8 cellular contexts compared by ENCODE assay signal in genomic region chr6:27791182-27791939, GRCh38.
DNase-seq lines count a peak whose midpoint lies in the region; ATAC-seq, FAIRE-seq and TF ChIP-seq lines count a peak whose summit lies in the region.

No MANE protein-coding gene starts in this region.

- dilution Hi-C loops in mammary epithelial cell (cut with HindIII; ENCODE audit: low sequenced_read_pairs), result no loop called here

- H3K79me2 ChIP-seq in mammary epithelial cell (ENCODE audit: insufficient read depth, low read length), result no peaks in the 10 kb centered on the region

- TF ChIP-seq CTCF in mammary epithelial cell (conservative IDR thresholded peaks at IDR 0.05 in 1 of 2, IDR thresholded peaks at IDR 0.05 in 1 of 2; ENCODE audit: extremely low read depth in 1 of 2, insufficient read depth in 1 of 2, low read depth in 1 of 2, low read length in 2 of 2), result no peak

- H3K36me3 ChIP-seq in mammary epithelial cell (ENCODE audit: insufficient read depth, low read length) (no peaks in the 10 kb centered on the region), small intestine (ENCODE audit: control insufficient read depth in 2 of 2, insufficient read depth in 2 of 2, low read length in 2 of 2) (no peaks in the 10 kb centered on the region)

- peak overlapping the region; percentile 93 for H2AFZ ChIP-seq in mammary epithelial cell (ENCODE audit: low read depth, low read length)

- H3K4me1 ChIP-seq in mammary epithelial cell (ENCODE audit: insufficient read depth, low read length), result peaks cover 8% of the 10 kb centered on the region
- H3K4me1 ChIP-seq in small intestine (ENCODE audit: control insufficient read depth in 2 of 2, insufficient read depth in 1 of 2, low read depth in 1 of 2, low read length in 1 of 2), result peaks cover 0 to 4% of the 10 kb centered on the region in 2 donors

- H3K4me3 ChIP-seq in mammary epithelial cell (replicated peaks in 1 of 3; ENCODE audit: insufficient read depth in 1 of 3, low read depth in 2 of 3, low read length in 3 of 3), result peak overlapping the region; percentile 50 to 60 (median 58)
- H3K4me3 ChIP-seq in small intestine (ENCODE audit: low read depth in 1 of 2, low read length in 2 of 2), result peak overlapping the region in 1 of 2 donors; percentile 41

- no TSS peak for BruUV-seq in mammary epithelial cell (replicated peaks; lab: Mats Ljungman, UMichigan)

- H3K27ac ChIP-seq in mammary epithelial cell (ENCODE audit: insufficient read depth, low read depth, low read length) (peak overlapping the region; percentile 4), small intestine (ENCODE audit: low read depth in 1 of 2, low read length in 1 of 2) (peak overlapping the region; percentile 72 to 75)

- in situ Hi-C loops in SK-MEL-5 (cut with HindIII; ENCODE audit: low pct_unique_long_range_greater_than_20kb, low sequenced_read_pairs), result no loop called here
- in situ Hi-C loops in mammary epithelial cell (cut with MboI; ENCODE audit: low sequenced_read_pairs in 2 of 2), result no loop called here

- FAIRE-seq in small intestine (lab: Jason Lieb, UNC), result no peak

- peak overlapping the region; percentile 51 for H3K9ac ChIP-seq in mammary epithelial cell (ENCODE audit: insufficient read depth, low read length)

- peak overlapping the region; percentile 76 for H3K4me2 ChIP-seq in mammary epithelial cell (ENCODE audit: insufficient read depth, low read depth, low read length)

- H3K9me3 ChIP-seq in mammary epithelial cell (replicated peaks; ENCODE audit: insufficient read depth, low read length), result no peaks in the 10 kb centered on the region
- no peaks in the 10 kb centered on the region for H3K9me3 ChIP-seq in small intestine (ENCODE audit: control insufficient read depth, low read depth)

- WGBS in mammary epithelial cell (ENCODE audit: low coverage, missing lambda C conversion rate), result 2% methylated on average over 22 of the region's 22 CpGs
- 7 to 19% (median 8%) methylated on average over 22 of the region's 22 CpGs for WGBS in small intestine, 3 donors

- H4K20me1 ChIP-seq in mammary epithelial cell (ENCODE audit: insufficient read depth, low read length), result no peaks in the 10 kb centered on the region

- intact Hi-C loops in mammary epithelial cell (cut with micrococcal nuclease), result loop anchor here (1.0 kb wide), 1 partner anchor 103 kb away; no protein-coding TSS in a partner anchor

- CTCF ChIA-PET in mammary epithelial cell (lab: Charles Lee; ENCODE audit: low non-redundant PET), result interaction anchor here (0.5 kb wide), 1 partner anchor 103 kb away, joined by 4 read pairs; no protein-coding TSS in a partner anchor

- no peak for ATAC-seq in GM18873 (IDR thresholded peaks at IDR 0.05; ENCODE audit: low FRiP score, unreplicated experiment)

- H3K27me3 ChIP-seq in mammary epithelial cell (ENCODE audit: insufficient read depth, low read length) (no peaks in the 10 kb centered on the region), small intestine (ENCODE audit: control insufficient read depth in 2 of 2, insufficient read depth in 2 of 2, low read length in 2 of 2) (no peaks in the 10 kb centered on the region)

- peak; percentile 87 for DNase-seq in ELF-1 (ENCODE audit: low read depth, low spot score)
- DNase-seq in LHCN-M2 (ENCODE audit: low read depth), result peak; percentile 87
- DNase-seq in SK-MEL-5 (ENCODE audit: low read depth, low spot score), result peak; percentile 91
- peak; percentile 85 for DNase-seq in mammary epithelial cell
- peak; percentile 72 for DNase-seq in inferior parietal cortex (ENCODE audit: extremely low spot score)
- DNase-seq in small intestine, result peak; percentile 48
- no peak for DNase-seq in activated gamma-delta T cell treated with Interleukin-2 at 50 U/mL for 16 hours
